In genomic region chr2:20419752-20420151, GRCh38 we compare ENCODE assay signal across 17 cellular contexts. TPM values are rescaled to one million over a fixed set of nuclear protein-coding genes. Genes with fewer than 3 reads are reported as not detected.
DNase-seq lines count a peak whose midpoint lies in the region; ATAC-seq, FAIRE-seq and TF ChIP-seq lines count a peak whose summit lies in the region.
"Had no signal": no experiment of that assay in that cellular context is flagged by ENCODE, and none has a peak within 500 bp of the region (broad histone marks: within the 10 kb centered on the region; RNA-seq: fewer than 3 reads in every experiment).

No MANE protein-coding gene starts in this region.

- whole genome bisulfite sequencing in K562 (ENCODE audit: insufficient coverage, low coverage, missing lambda C conversion rate), result 22% methylated on average over 6 of the region's 9 CpGs
- WGBS in mesodermal cell (ENCODE audit: insufficient coverage in 2 of 2), 2 experiments, result 83 to 92% methylated on average over 4 to 7 of the region's 9 CpGs
- WGBS in stomach, 5 donors, result 72 to 85% (median 83%) methylated on average over 8 to 9 of the region's 9 CpGs

- H3K4me1 ChIP-seq in KMS-11 (ENCODE audit: low read depth, poor library complexity, severe bottlenecking) (peaks cover 73% of the 10 kb centered on the region), K562 (replicated peaks in 1 of 2; ENCODE audit: control insufficient read depth in 2 of 2, insufficient read depth in 2 of 2, low read length in 2 of 2) (peaks cover 4 to 22% of the 10 kb centered on the region in 2 experiments; a peak in 4 of 5 replicates), mesodermal cell (ENCODE audit: control insufficient read depth, insufficient read depth, low read length, poor library complexity, severe bottlenecking) (peaks cover 21% of the 10 kb centered on the region), stomach (peaks cover 33 to 73% (median 61%) of the 10 kb centered on the region in 4 donors)

- H4K20me1 ChIP-seq in KMS-11 (ENCODE audit: insufficient read depth) (no peaks in the 10 kb centered on the region), K562 (replicated peaks; ENCODE audit: control insufficient read depth, insufficient read depth, low read length) (no peaks in the 10 kb centered on the region)

- H3K4me2 ChIP-seq in KMS-11 (peak overlapping the region; percentile 96), K562 (ENCODE audit: insufficient read depth, low read length) (no peak overlapping the region)

- no peak for TF ChIP-seq CTCF in KMS-11 (conservative IDR thresholded peaks at IDR 0.05; ENCODE audit: low read depth, low read length)
- no peak for TF ChIP-seq CTCF in K562 (IDR thresholded peaks at IDR 0.05 in 2 of 3, conservative IDR thresholded peaks at IDR 0.05 in 1 of 3; ENCODE audit: insufficient read depth in 2 of 3, low read depth in 1 of 3, low read length in 3 of 3)
- TF ChIP-seq CTCF in stomach (IDR thresholded peaks at IDR 0.05), result no peak

- in situ Hi-C loops in K562 (cut with MboI) (no loop called here), G401 (cut with HindIII; ENCODE audit: low sequenced_read_pairs) (no loop called here)

- H3K9me1 ChIP-seq in K562 (ENCODE audit: control insufficient read depth, insufficient read depth, low read length), result no peaks in the 10 kb centered on the region

- no peak for ATAC-seq in K562
- ATAC-seq: activated T-cell treated with anti-CD3 and anti-CD28 coated beads, Interleukin-2, amount 50 U/mL, for 72 hours; foreskin keratinocyte had no signal

- H3K9ac ChIP-seq in KMS-11 (peak overlapping the region; percentile 75), K562 (ENCODE audit: insufficient read depth in 1 of 2, low read depth in 2 of 2, low read length in 2 of 2) (no peak overlapping the region)

- H2AFZ ChIP-seq in KMS-11 (ENCODE audit: low read depth), result peak overlapping the region; percentile 65; the same call in 1 of the 2 replicates
- no peak overlapping the region for H2AFZ ChIP-seq in K562 (ENCODE audit: low read depth, low read length)

- POLR2A ChIA-PET in K562 (lab: Yijun Ruan, JAX), result interaction anchor here (1.7 kb wide), 1 partner anchor 27 kb away, joined by 4 read pairs; the partner anchor contains the start of gene RHOB

- H3K4me3 ChIP-seq in KMS-11 (IDR thresholded peaks at IDR 0.05; ENCODE audit: insufficient read depth, low read depth, low read length), result peak overlapping the region; percentile 83
- no peak overlapping the region for H3K4me3 ChIP-seq in K562
- H3K4me3 ChIP-seq in mesodermal cell (ENCODE audit: extremely low read depth, insufficient read depth, low read length, poor library complexity, severe bottlenecking), result no peak overlapping the region
- no peak overlapping the region for H3K4me3 ChIP-seq in stomach
- H3K4me3 ChIP-seq: ovary, spleen, testis had no signal

- TF ChIP-seq POLR2A in K562 (conservative IDR thresholded peaks at IDR 0.05), result no peak
- no peak for TF ChIP-seq POLR2A in stomach (IDR thresholded peaks at IDR 0.05)

- TF ChIP-seq RAD21 in K562 (CRISPR knock-in tag; conservative IDR thresholded peaks at IDR 0.05 in 1 of 2, IDR thresholded peaks at IDR 0.05 in 1 of 2), result no peak

- H3K36me3 ChIP-seq in KMS-11 (ENCODE audit: insufficient read depth), result no peaks in the 10 kb centered on the region
- H3K36me3 ChIP-seq in K562 (ENCODE audit: control insufficient read depth, insufficient read depth, low read length), result no peaks in the 10 kb centered on the region
- H3K36me3 ChIP-seq in mesodermal cell (ENCODE audit: control insufficient read depth, insufficient read depth, low read length), result no peaks in the 10 kb centered on the region
- no peaks in the 10 kb centered on the region for H3K36me3 ChIP-seq in stomach
- H3K36me3 ChIP-seq: ovary, spleen had no signal

- intact Hi-C loops in K562 (cut with micrococcal nuclease) (loop anchor here (5.0 to 10.0 kb wide), 2 partner anchors 177 to 315 kb away; no protein-coding TSS in a partner anchor), stomach (cut with DNase I; ENCODE audit: low total_unique reads) (no loop called here)

- DNase-seq in K562 (ENCODE audit: extremely low read depth in 1 of 4, low spot score in 3 of 4) (no peak), stomach (peak; percentile 9), superior temporal gyrus (ENCODE audit: extremely low spot score) (no peak), HT-29 (ENCODE audit: low spot score) (no peak), G401 (ENCODE audit: low spot score) (no peak)
- no peak for DNase-seq in NK-92 treated with Interleukin-12 subunit alpha and Interleukin-12 subunit beta, amount 100 ng/mL, for 24 hours (lab: John Stamatoyannopoulos, UW)
- DNase-seq: activated CD4-positive, alpha-beta T cell treated with anti-CD3 and anti-CD28 coated beads, Interleukin-2, amount 10 ng/mL, durations not matched to agents 24 days and 14 days; activated T-cell treated with anti-CD3 and anti-CD28 coated beads, Interleukin-2, amount 50 U/mL, for 72 hours; DMS153; foreskin keratinocyte; HFFc6; spleen; testis had no signal

- peaks cover 7% of the 10 kb centered on the region; the same call in 1 of the 2 replicates for H3K79me2 ChIP-seq in KMS-11 (ENCODE audit: insufficient read depth, low read depth)
- H3K79me2 ChIP-seq in K562 (ENCODE audit: control insufficient read depth, insufficient read depth, low read length), result no peaks in the 10 kb centered on the region

- TF ChIP-seq EP300 in K562 (IDR thresholded peaks at IDR 0.05; ENCODE audit: low read length) (no peak), stomach (IDR thresholded peaks at IDR 0.05) (no peak)

- CTCF ChIA-PET in K562 (lab: Yijun Ruan, JAX; ENCODE audit: low intra/inter-chr PET ratio), result no interaction called here

- no peaks in the 10 kb centered on the region for H3K27me3 ChIP-seq in KMS-11 (ENCODE audit: insufficient read depth, low read depth)
- H3K27me3 ChIP-seq in K562 (ENCODE audit: control insufficient read depth in 2 of 2, insufficient read depth in 2 of 2, low read length in 2 of 2), result peaks cover 0 to 18% of the 10 kb centered on the region in 2 experiments; a peak in 2 of 5 replicates
- no peaks in the 10 kb centered on the region for H3K27me3 ChIP-seq in stomach
- H3K27me3 ChIP-seq: foreskin keratinocyte, ovary, spleen, testis had no signal

- no peaks in the 10 kb centered on the region for H3K9me3 ChIP-seq in K562 (replicated peaks; ENCODE audit: control insufficient read depth, insufficient read depth, low read depth, low read length)
- H3K9me3 ChIP-seq in mesodermal cell (ENCODE audit: control insufficient read depth, low read length), result no peaks in the 10 kb centered on the region
- no peaks in the 10 kb centered on the region for H3K9me3 ChIP-seq in stomach
- H3K9me3 ChIP-seq: ovary, spleen, testis had no signal

- FAIRE-seq in K562 (lab: Jason Lieb, UNC), result peak; percentile 55
- FAIRE-seq: GM12892 had no signal

- H3K27ac ChIP-seq in KMS-11 (peak overlapping the region; percentile 93), K562 (ENCODE audit: extremely low read depth, low read depth, low read length) (no peak overlapping the region), mesodermal cell (ENCODE audit: low read depth, low read length, severe bottlenecking) (peak overlapping the region; percentile 10), stomach (peak overlapping the region in 4 of 5 donors; percentile 67 to 85 (median 82))
- H3K27ac ChIP-seq: foreskin keratinocyte had no signal

- no TSS peak for BruUV-seq in K562 (replicated peaks; lab: Mats Ljungman, UMichigan)

TF ChIP-seq in K562, 482 proteins besides CTCF, POLR2A, EP300 and RAD21:
- TF ChIP-seq HOXB6 (CRISPR knock-in tag; IDR thresholded peaks at IDR 0.05; ENCODE audit: borderline replicate concordance) (no peak), SMARCA4 (IDR thresholded peaks at IDR 0.05) (no peak), DEAF1 (CRISPR knock-in tag; IDR thresholded peaks at IDR 0.05) (no peak)

RNA-seq across cellular contexts. Expression of gene RHOB, which starts 27.1 kb away (rescaled TPM):
- total RNA-seq in K562 (2011; cell fraction: chromatin; rRNA removed; ENCODE audit: low replicate concordance), result 0.44 and 2.1 TPM in 2 replicates
- total RNA-seq in K562 (2011; cell fraction: nucleolus; rRNA removed), result 3.4 and 4.2 TPM in 2 replicates
- total RNA-seq in K562 (2011; cell fraction: nucleoplasm; rRNA removed), result 1.8 and 2.7 TPM in 2 replicates
- total RNA-seq in K562 (2014; rRNA removed) (4.2 and 4.8 TPM in 2 replicates), K562 (2014; rRNA removed; fragmentation: Illumina TruSeq; extraction: Trizol) (0.87 and 0.99 TPM in 2 replicates), K562 (2015; rRNA removed; fragmentation: Illumina TruSeq; extraction: Trizol) (0.72 and 0.90 TPM in 2 replicates), K562 (2021) (3.3 and 4.2 TPM in 2 replicates), stomach (1,000 to 10,000 TPM in 1 of 5 donors, 100 to 1,000 TPM in 4; 353 to 1,146 (median 607) TPM)
- polyA plus RNA-seq in K562 (2011; rRNA removed) (1.1 and 1.5 TPM in 2 replicates), K562 (2014; fragmentation: Illumina TruSeq; extraction: Trizol) (1.3 and 1.4 TPM in 2 replicates), K562 (2014; fragmentation: Nextera tagmentation; extraction: Ambion mirVana) (under 1 TPM; 0.07 to 0.17 TPM), K562 (2014; rRNA removed) (2.1 and 2.6 TPM in 2 replicates), stomach (100 to 1,000 TPM; 143 to 327 (median 145) TPM)
- polyA plus RNA-seq in K562 (2011; cell fraction: cytosol; rRNA removed), result 1.2 and 4.0 TPM in 2 replicates
- polyA plus RNA-seq in K562 (2011; cell fraction: nucleus; rRNA removed), result 1.8 and 3.5 TPM in 2 replicates
- polyA plus RNA-seq in K562 (2012), result 4.0 and 4.8 TPM in 2 replicates
- polyA minus RNA-seq in K562 (2011; rRNA and poly(A)+ RNA removed), result 0.48 and 1.1 TPM in 2 replicates
- polyA minus RNA-seq in K562 (2011; cell fraction: cytosol; rRNA and poly(A)+ RNA removed), result 3.6 and 10.7 TPM in 2 replicates
- 3.8 and 4.1 TPM in 2 replicates for polyA minus RNA-seq in K562 (2011; cell fraction: nucleus; rRNA and poly(A)+ RNA removed)
- polyA plus RNA-seq in mesodermal cell (2013, experiment 1 of 2), result 198 TPM
- 134 TPM for polyA plus RNA-seq in mesodermal cell (2013, experiment 2 of 2)
- 702 and 712 TPM in 2 replicates for total RNA-seq in HT-29 (2014; rRNA removed; shearing (Covaris generic))
- total RNA-seq in G401 (2014; rRNA removed; shearing (Covaris generic)), result 274 and 317 TPM in 2 replicates

Comparison
In these comparisons a context has a peak if more than half of its experiments do, and no peak if none do; other contexts are left out.
1. RNA of gene RHOB, which starts 27.1 kb away (total RNA-seq): 702 to 712 TPM in HT-29, 353 to 1,146 TPM in stomach and 274 to 317 TPM in G401; 0.44 to 4.8 TPM in K562; every median in the first group is over 10 times any median in the second.